In genomic region chr7:49766966-49767365, GRCh38 we compare ENCODE assay signal across 15 cellular contexts. TPM values are rescaled to one million over a fixed set of nuclear protein-coding genes. Genes with fewer than 3 reads are reported as not detected.
DNase-seq lines count a peak whose midpoint lies in the region; ATAC-seq and TF ChIP-seq lines count a peak whose summit lies in the region.
"Had no signal": no experiment of that assay in that cellular context is flagged by ENCODE, and none has a peak within 500 bp of the region (broad histone marks: within the 10 kb centered on the region; RNA-seq: fewer than 3 reads in every experiment).

No MANE protein-coding gene starts in this region.

- H3K9me2 ChIP-seq in DOHH2 (replicated peaks; ENCODE audit: control insufficient read depth, low read length), result no peaks in the 10 kb centered on the region

- no peaks in the 10 kb centered on the region for H3K36me3 ChIP-seq in DOHH2 (ENCODE audit: control insufficient read depth, low read length)

- no peaks in the 10 kb centered on the region for H3K9me3 ChIP-seq in DOHH2 (ENCODE audit: control insufficient read depth, insufficient read depth, low read length)

- 0 out of 2 replicates have a peak, but pooled peaks cover 3% of the 10 kb centered on the region for H3K27me3 ChIP-seq in DOHH2 (ENCODE audit: control insufficient read depth, low read length)

- peak; percentile 80 for ATAC-seq in GM19324 (IDR thresholded peaks at IDR 0.05; ENCODE audit: low FRiP score, unreplicated experiment)
- peak; percentile 81 for ATAC-seq in HG02623 (IDR thresholded peaks at IDR 0.05; ENCODE audit: unreplicated experiment)
- peak; percentile 88 for ATAC-seq in HG03354 (IDR thresholded peaks at IDR 0.05; ENCODE audit: poor library complexity, severe bottlenecking, unreplicated experiment)
- ATAC-seq in left colon, result no peak
- ATAC-seq: HCT116 had no signal

- no peaks in the 10 kb centered on the region for H3K79me2 ChIP-seq in DOHH2 (ENCODE audit: control insufficient read depth, low read length)

- no peak for DNase-seq in NCI-H2196 treated with DMSO at 0.1 percent for 48 hours (lab: John Stamatoyannopoulos, UW; ENCODE audit: unreplicated experiment)
- no peak for DNase-seq in NCI-H345 treated with DMSO at 0.1 percent for 48 hours (lab: John Stamatoyannopoulos, UW; ENCODE audit: unreplicated experiment)
- DNase-seq in left colon, result no peak
- DNase-seq in UCSD-AML1 (lab: John Stamatoyannopoulos, UW; ENCODE audit: unreplicated experiment), result no peak
- DNase-seq: activated CD4-positive, alpha-beta T cell treated with anti-CD3 and anti-CD28 coated beads for 4 hours; activated naive CD4-positive, alpha-beta T cell; DMS79 treated with DMSO at 0.1 percent for 48 hours; NCI-H345; occipital lobe had no signal

- peaks cover 49% of the 10 kb centered on the region for H3K4me1 ChIP-seq in DOHH2 (ENCODE audit: control insufficient read depth, low read length)

- no peak for TF ChIP-seq CTCF in DOHH2 (IDR thresholded peaks at IDR 0.05; ENCODE audit: low read depth, low read length, poor library complexity, severe bottlenecking)

- no peaks in the 10 kb centered on the region for H3F3A ChIP-seq in DOHH2 (ENCODE audit: control insufficient read depth, insufficient read depth)

- no peaks in the 10 kb centered on the region for H4K20me1 ChIP-seq in DOHH2 (ENCODE audit: control insufficient read depth, insufficient read depth, low read depth, low read length)

- peak overlapping the region; percentile 16; the same call in 1 of the 2 replicates for H3K27ac ChIP-seq in DOHH2 (ENCODE audit: low read depth, low read length)

- intact Hi-C loops in left colon (cut with DNase I, micrococcal nuclease), result no loop called here

- H3K4me2 ChIP-seq in DOHH2 (ENCODE audit: low read length), result peak overlapping the region; percentile 58

- peak overlapping the region; percentile 30 for H3K4me3 ChIP-seq in DOHH2 (ENCODE audit: low read length)

RNA-seq across cellular contexts. Expression of gene VWC2, which starts 6.5 kb away (rescaled TPM):
- total RNA-seq in left colon, result under 1 TPM; 0.09 to 0.25 TPM
- total RNA-seq: SK-MEL-5 had no signal
